Comparison of ENCODE assay signal across 1 cellular context in genomic region chr22:38432264-38432663, GRCh38.
TF ChIP-seq lines count a peak whose summit lies in the region.

No MANE protein-coding gene starts in this region.

TF ChIP-seq in IMR-90, 13 proteins besides CTCF, POLR2A, EP300 and RAD21 (continued from another document):
- TF ChIP-seq MXI1 (IDR thresholded peaks at IDR 0.05; ENCODE audit: borderline replicate concordance, low read depth, low read length) (no peak), MAZ (IDR thresholded peaks at IDR 0.05; ENCODE audit: borderline replicate concordance, low read depth, low read length) (no peak), RCOR1 (IDR thresholded peaks at IDR 0.05; ENCODE audit: insufficient replicate concordance, low read length) (no peak), RFX5 (IDR thresholded peaks at IDR 0.05; ENCODE audit: low read depth, low read length) (no peak), NFE2L2 (IDR thresholded peaks at IDR 0.05; ENCODE audit: low read depth, low read length) (no peak), CEBPB (IDR thresholded peaks at IDR 0.05; ENCODE audit: low read depth, low read length) (no peak)
